Comparison of ENCODE assay signal across 9 cellular contexts in genomic region chr19:679418-680286, GRCh38. TPM values are rescaled to one million over a fixed set of nuclear protein-coding genes. Genes with fewer than 3 reads are reported as not detected.
DNase-seq lines count a peak whose midpoint lies in the region; ATAC-seq, FAIRE-seq and TF ChIP-seq lines count a peak whose summit lies in the region.
"Had no signal": no experiment of that assay in that cellular context is flagged by ENCODE, and none has a peak within 500 bp of the region (broad histone marks: within the 10 kb centered on the region; RNA-seq: fewer than 3 reads in every experiment).

No MANE protein-coding gene starts in this region.

- H3K27me3 ChIP-seq in SU-DHL-6 (ENCODE audit: low read length): no peaks in the 10 kb centered on the region
- peaks cover 0 to 7% of the 10 kb centered on the region in 2 experiments; a peak in 1 of 5 replicates for H3K27me3 ChIP-seq in HepG2 (ENCODE audit: control insufficient read depth in 1 of 2, insufficient read depth in 2 of 2, low read length in 2 of 2)

- H3K4me3 ChIP-seq in SU-DHL-6 (ENCODE audit: insufficient read depth, low read length, poor library complexity, severe bottlenecking) (peak overlapping the region; percentile 83), coronary artery (peak overlapping the region; percentile 88), HepG2 (replicated peaks in 1 of 3; ENCODE audit: insufficient read depth in 1 of 3, low read depth in 2 of 3, low read length in 3 of 3) (peak overlapping the region; percentile 61 to 89 (median 63); a peak in 5 of 6 replicates)

- FAIRE-seq in HepG2 (lab: Jason Lieb, UNC): no peak

- CTCF ChIA-PET in HepG2 (lab: Yijun Ruan, JAX; ENCODE audit: low intra/inter-chr PET ratio, low total read pairs): interaction anchor here (2.2 kb wide), 1 partner anchor 15 kb away, joined by 13 read pairs; no protein-coding TSS in a partner anchor

- ATAC-seq in GM18520 (IDR thresholded peaks at IDR 0.05; ENCODE audit: unreplicated experiment) (peak; percentile 6), HG03108 (IDR thresholded peaks at IDR 0.05; ENCODE audit: unreplicated experiment) (peak; percentile 5), HepG2 (peak; percentile 16)

- H2AFZ ChIP-seq in SU-DHL-6 (ENCODE audit: low read depth, low read length, severe bottlenecking): peak overlapping the region; percentile 83
- H2AFZ ChIP-seq in HepG2 (ENCODE audit: low read length): no peak overlapping the region

- H3K9me2 ChIP-seq in SU-DHL-6 (replicated peaks; ENCODE audit: insufficient read depth, low read length): no peaks in the 10 kb centered on the region

- H3K36me3 ChIP-seq in SU-DHL-6 (ENCODE audit: low read length) (no peaks in the 10 kb centered on the region), HepG2 (replicated peaks in 1 of 2; ENCODE audit: control insufficient read depth in 1 of 2, insufficient read depth in 2 of 2, low read length in 2 of 2) (no peaks in the 10 kb centered on the region)

- in situ Hi-C loops in HepG2 (cut with HindIII; ENCODE audit: extremely low pct_ligation_motif_present, low pct_unique_long_range_greater_than_20kb): no loop called here

- intact Hi-C loops in HepG2 (cut with micrococcal nuclease; ENCODE audit: unreplicated experiment): no loop called here

- peak overlapping the region; percentile 85 for H3K9ac ChIP-seq in SU-DHL-6 (ENCODE audit: low read length)
- peak overlapping the region; percentile 82 for H3K9ac ChIP-seq in HepG2 (ENCODE audit: insufficient read depth, low read depth, low read length)

- no peaks in the 10 kb centered on the region for H3K9me3 ChIP-seq in SU-DHL-6 (ENCODE audit: insufficient read depth, low read length)
- no peaks in the 10 kb centered on the region for H3K9me3 ChIP-seq in HepG2 (ENCODE audit: low read length)

- H3F3A ChIP-seq in SU-DHL-6 (ENCODE audit: insufficient read depth): 0 out of 2 replicates have a peak, but pooled peaks cover 9% of the 10 kb centered on the region

- TSS peak; percentile 74 for BruUV-seq in HepG2 (replicated peaks; lab: Mats Ljungman, UMichigan)

- TF ChIP-seq EP300 in HepG2 (IDR thresholded peaks at IDR 0.05; ENCODE audit: low read depth in 2 of 2, low read length in 2 of 2) (no peak), HepG2 (CRISPR knock-in tag; IDR thresholded peaks at IDR 0.05; ENCODE audit: borderline replicate concordance) (no peak)

- POLR2A ChIA-PET in HepG2 (lab: Yijun Ruan, JAX): interaction anchor here (0.6 to 5.3 kb wide), 13 partner anchors 9 to 347 kb away, joined by 3 to 56 read pairs (median 5); partner anchors contain the start of genes CNN2, PALM and RNF126

- peaks cover 46% of the 10 kb centered on the region for H3K4me1 ChIP-seq in HepG2 (ENCODE audit: insufficient read depth, low read length)

- peak overlapping the region; percentile 52 for H3K27ac ChIP-seq in SU-DHL-6 (ENCODE audit: low read depth, low read length)
- peak overlapping the region; percentile 94 to 98 for H3K27ac ChIP-seq in coronary artery
- H3K27ac ChIP-seq in HepG2 (ENCODE audit: extremely low read length, insufficient read depth, low read length): peak overlapping the region; percentile 95

- no peak for TF ChIP-seq POLR2A in HepG2 (IDR thresholded peaks at IDR 0.05; ENCODE audit: insufficient read depth in 1 of 2, low read depth in 2 of 2, low read length in 2 of 2)

- H4K20me1 ChIP-seq in SU-DHL-6 (ENCODE audit: low read depth, low read length): no peaks in the 10 kb centered on the region
- H4K20me1 ChIP-seq in HepG2 (ENCODE audit: insufficient read depth, low read length): no peaks in the 10 kb centered on the region

- DNase-seq in AG08396 (ENCODE audit: low spot score) (peak; percentile 77), coronary artery (ENCODE audit: low spot score) (peak; percentile 92), HepG2 (ENCODE audit: low spot score) (no peak), foreskin melanocyte (no peak)
- DNase-seq in stimulated activated CD4-positive, alpha-beta T cell treated with anti-CD3 and anti-CD28 coated beads, Interleukin-4, amount 100 ng/mL, for 24 hours: peak; percentile 39

- no peaks in the 10 kb centered on the region for H3K79me2 ChIP-seq in SU-DHL-6 (ENCODE audit: insufficient read depth, low read length)
- no peaks in the 10 kb centered on the region for H3K79me2 ChIP-seq in HepG2 (ENCODE audit: insufficient read depth, low read length)

- no peak for TF ChIP-seq RAD21 in HepG2 (CRISPR knock-in tag; IDR thresholded peaks at IDR 0.05)

- H3K4me2 ChIP-seq in SU-DHL-6 (ENCODE audit: low read depth, low read length, poor library complexity, severe bottlenecking): peak overlapping the region; percentile 63
- H3K4me2 ChIP-seq in HepG2 (ENCODE audit: low read depth, low read length): peak overlapping the region; percentile 82

- 84% methylated on average over 4 of the region's 69 CpGs for WGBS in HepG2 (ENCODE audit: low lambda C conversion rate)

- TF ChIP-seq CTCF in SU-DHL-6 (IDR thresholded peaks at IDR 0.05; ENCODE audit: insufficient read depth, low read length, poor library complexity, severe bottlenecking) (no peak), coronary artery (IDR thresholded peaks at IDR 0.05) (no peak), HepG2 (CRISPR knock-in tag; IDR thresholded peaks at IDR 0.05) (no peak)

RNA-seq across cellular contexts. Expression of gene FSTL3, which starts 3.5 kb away (rescaled TPM):
- total RNA-seq in HepG2 (2016; rRNA removed; fragmentation: Illumina TruSeq; extraction: Trizol): 5.8 and 13.5 TPM in 2 replicates
- total RNA-seq in HepG2 (2016; cell fraction: cytosol; rRNA removed; fragmentation: Illumina TruSeq; extraction: Trizol; ENCODE audit: low read depth): 3.3 and 3.8 TPM in 2 replicates
- 4.6 and 14.2 TPM in 2 replicates for total RNA-seq in HepG2 (2016; cell fraction: insoluble cytoplasmic fraction; rRNA removed; fragmentation: Illumina TruSeq; extraction: Trizol)
- 7.0 and 8.2 TPM in 2 replicates for total RNA-seq in HepG2 (2016; cell fraction: membrane; rRNA removed; fragmentation: Illumina TruSeq; extraction: Trizol)
- 11.9 and 15.2 TPM in 2 replicates for total RNA-seq in HepG2 (2016; cell fraction: nucleus; rRNA removed; fragmentation: Illumina TruSeq; extraction: Trizol)
- 15.6 and 30.9 TPM in 2 replicates for polyA plus RNA-seq in HepG2 (2011; rRNA removed)
- 24.5 and 32.7 TPM in 2 replicates for polyA plus RNA-seq in HepG2 (2011; cell fraction: cytosol; rRNA removed)
- polyA plus RNA-seq in HepG2 (2011; cell fraction: nucleus; rRNA removed): 151 and 166 TPM in 2 replicates
- 19.0 and 28.0 TPM in 2 replicates for polyA plus RNA-seq in HepG2 (2012)
- 3.1 and 4.0 TPM in 2 replicates for polyA plus RNA-seq in HepG2 (2016; cell fraction: cytosol; fragmentation: Illumina TruSeq; extraction: Trizol; ENCODE audit: low read depth)
- 6.4 and 7.0 TPM in 2 replicates for polyA plus RNA-seq in HepG2 (2016; cell fraction: insoluble cytoplasmic fraction; fragmentation: Illumina TruSeq; extraction: Trizol; ENCODE audit: low read depth)
- 5.8 and 6.2 TPM in 2 replicates for polyA plus RNA-seq in HepG2 (2016; cell fraction: membrane; fragmentation: Illumina TruSeq; extraction: Trizol; ENCODE audit: low read depth)
- 30.9 and 40.0 TPM in 2 replicates for polyA plus RNA-seq in HepG2 (2016; cell fraction: nucleus; fragmentation: Illumina TruSeq; extraction: Trizol; ENCODE audit: insufficient read depth, low read depth)
- 28.2 and 70.2 TPM in 2 replicates for polyA minus RNA-seq in HepG2 (2011; rRNA and poly(A)+ RNA removed; ENCODE audit: low replicate concordance)
- polyA minus RNA-seq in HepG2 (2011; cell fraction: cytosol; rRNA and poly(A)+ RNA removed): 10.6 and 21.0 TPM in 2 replicates
- polyA minus RNA-seq in HepG2 (2011; cell fraction: nucleus; rRNA and poly(A)+ RNA removed): 6.8 and 7.9 TPM in 2 replicates

RNA-seq across cellular contexts. Expression of gene PRSS57, which starts 15.6 kb away (rescaled TPM):
- total RNA-seq in HepG2 (2016; rRNA removed; fragmentation: Illumina TruSeq; extraction: Trizol): not detected in 2 replicates
- total RNA-seq in HepG2 (2016; cell fraction: cytosol; rRNA removed; fragmentation: Illumina TruSeq; extraction: Trizol; ENCODE audit: low read depth): not detected in 2 replicates
- not detected in 2 replicates for total RNA-seq in HepG2 (2016; cell fraction: insoluble cytoplasmic fraction; rRNA removed; fragmentation: Illumina TruSeq; extraction: Trizol)
- not detected in 2 replicates for total RNA-seq in HepG2 (2016; cell fraction: membrane; rRNA removed; fragmentation: Illumina TruSeq; extraction: Trizol)
- total RNA-seq in HepG2 (2016; cell fraction: nucleus; rRNA removed; fragmentation: Illumina TruSeq; extraction: Trizol): not detected in 2 replicates
- 0.12 and 0.20 TPM in 2 replicates for polyA plus RNA-seq in HepG2 (2011; rRNA removed)
- polyA plus RNA-seq in HepG2 (2011; cell fraction: cytosol; rRNA removed): 0.10 and 0.20 TPM in 2 replicates
- polyA plus RNA-seq in HepG2 (2011; cell fraction: nucleus; rRNA removed): not detected in 2 replicates
- 0.13 and 0.16 TPM in 2 replicates for polyA plus RNA-seq in HepG2 (2012)
- not detected in 2 replicates for polyA plus RNA-seq in HepG2 (2016; cell fraction: cytosol; fragmentation: Illumina TruSeq; extraction: Trizol; ENCODE audit: low read depth)
- not detected in 2 replicates for polyA plus RNA-seq in HepG2 (2016; cell fraction: insoluble cytoplasmic fraction; fragmentation: Illumina TruSeq; extraction: Trizol; ENCODE audit: low read depth)
- polyA plus RNA-seq in HepG2 (2016; cell fraction: membrane; fragmentation: Illumina TruSeq; extraction: Trizol; ENCODE audit: low read depth): not detected in 2 replicates
- not detected in 2 replicates for polyA plus RNA-seq in HepG2 (2016; cell fraction: nucleus; fragmentation: Illumina TruSeq; extraction: Trizol; ENCODE audit: insufficient read depth, low read depth)
- not detected in 2 replicates for polyA minus RNA-seq in HepG2 (2011; rRNA and poly(A)+ RNA removed; ENCODE audit: low replicate concordance)
- not detected in 2 replicates for polyA minus RNA-seq in HepG2 (2011; cell fraction: cytosol; rRNA and poly(A)+ RNA removed)
- not detected in 2 replicates for polyA minus RNA-seq in HepG2 (2011; cell fraction: nucleus; rRNA and poly(A)+ RNA removed)
- total RNA-seq: LHCN-M2 had no signal

RNA-seq across cellular contexts. Expression of gene RNF126, which starts 16.6 kb away (rescaled TPM):
- total RNA-seq in HepG2 (2016; rRNA removed; fragmentation: Illumina TruSeq; extraction: Trizol): 18.5 and 34.0 TPM in 2 replicates
- total RNA-seq in HepG2 (2016; cell fraction: cytosol; rRNA removed; fragmentation: Illumina TruSeq; extraction: Trizol; ENCODE audit: low read depth): 60.7 and 62.9 TPM in 2 replicates
- 14.0 and 32.5 TPM in 2 replicates for total RNA-seq in HepG2 (2016; cell fraction: insoluble cytoplasmic fraction; rRNA removed; fragmentation: Illumina TruSeq; extraction: Trizol)
- 51.8 and 70.5 TPM in 2 replicates for total RNA-seq in HepG2 (2016; cell fraction: membrane; rRNA removed; fragmentation: Illumina TruSeq; extraction: Trizol)
- total RNA-seq in HepG2 (2016; cell fraction: nucleus; rRNA removed; fragmentation: Illumina TruSeq; extraction: Trizol): 20.4 and 26.7 TPM in 2 replicates
- polyA plus RNA-seq in HepG2 (2011; rRNA removed): 23.2 and 24.6 TPM in 2 replicates
- 21.4 and 33.6 TPM in 2 replicates for polyA plus RNA-seq in HepG2 (2011; cell fraction: cytosol; rRNA removed)
- polyA plus RNA-seq in HepG2 (2011; cell fraction: nucleus; rRNA removed): 96.9 and 98.7 TPM in 2 replicates
- polyA plus RNA-seq in HepG2 (2012): 47.4 and 51.2 TPM in 2 replicates
- polyA plus RNA-seq in HepG2 (2016; cell fraction: cytosol; fragmentation: Illumina TruSeq; extraction: Trizol; ENCODE audit: low read depth): 83.7 and 90.8 TPM in 2 replicates
- polyA plus RNA-seq in HepG2 (2016; cell fraction: insoluble cytoplasmic fraction; fragmentation: Illumina TruSeq; extraction: Trizol; ENCODE audit: low read depth): 29.9 and 39.9 TPM in 2 replicates
- 79.7 and 88.6 TPM in 2 replicates for polyA plus RNA-seq in HepG2 (2016; cell fraction: membrane; fragmentation: Illumina TruSeq; extraction: Trizol; ENCODE audit: low read depth)
- polyA plus RNA-seq in HepG2 (2016; cell fraction: nucleus; fragmentation: Illumina TruSeq; extraction: Trizol; ENCODE audit: insufficient read depth, low read depth): 75.9 and 77.0 TPM in 2 replicates
- polyA minus RNA-seq in HepG2 (2011; rRNA and poly(A)+ RNA removed; ENCODE audit: low replicate concordance): 10.7 and 26.6 TPM in 2 replicates
- 18.3 and 21.9 TPM in 2 replicates for polyA minus RNA-seq in HepG2 (2011; cell fraction: cytosol; rRNA and poly(A)+ RNA removed)
- 28.0 and 36.3 TPM in 2 replicates for polyA minus RNA-seq in HepG2 (2011; cell fraction: nucleus; rRNA and poly(A)+ RNA removed)

RNA-seq across cellular contexts. Expression of gene PALM, which starts 29.1 kb away (rescaled TPM):
- total RNA-seq in HepG2 (2016; rRNA removed; fragmentation: Illumina TruSeq; extraction: Trizol): 9.7 and 10.8 TPM in 2 replicates
- total RNA-seq in HepG2 (2016; cell fraction: cytosol; rRNA removed; fragmentation: Illumina TruSeq; extraction: Trizol; ENCODE audit: low read depth): 8.3 and 10.1 TPM in 2 replicates
- 6.4 and 11.8 TPM in 2 replicates for total RNA-seq in HepG2 (2016; cell fraction: insoluble cytoplasmic fraction; rRNA removed; fragmentation: Illumina TruSeq; extraction: Trizol)
- 16.6 and 19.9 TPM in 2 replicates for total RNA-seq in HepG2 (2016; cell fraction: membrane; rRNA removed; fragmentation: Illumina TruSeq; extraction: Trizol)
- total RNA-seq in HepG2 (2016; cell fraction: nucleus; rRNA removed; fragmentation: Illumina TruSeq; extraction: Trizol): 6.7 and 6.9 TPM in 2 replicates
- 4.0 and 5.4 TPM in 2 replicates for polyA plus RNA-seq in HepG2 (2011; rRNA removed)
- polyA plus RNA-seq in HepG2 (2011; cell fraction: cytosol; rRNA removed): 3.7 and 4.7 TPM in 2 replicates
- 6.0 and 7.8 TPM in 2 replicates for polyA plus RNA-seq in HepG2 (2011; cell fraction: nucleus; rRNA removed)
- polyA plus RNA-seq in HepG2 (2012): 12.4 and 19.1 TPM in 2 replicates
- polyA plus RNA-seq in HepG2 (2016; cell fraction: cytosol; fragmentation: Illumina TruSeq; extraction: Trizol; ENCODE audit: low read depth): 9.4 and 11.9 TPM in 2 replicates
- polyA plus RNA-seq in HepG2 (2016; cell fraction: insoluble cytoplasmic fraction; fragmentation: Illumina TruSeq; extraction: Trizol; ENCODE audit: low read depth): 15.1 and 19.3 TPM in 2 replicates
- 19.1 and 21.1 TPM in 2 replicates for polyA plus RNA-seq in HepG2 (2016; cell fraction: membrane; fragmentation: Illumina TruSeq; extraction: Trizol; ENCODE audit: low read depth)
- 18.9 and 19.6 TPM in 2 replicates for polyA plus RNA-seq in HepG2 (2016; cell fraction: nucleus; fragmentation: Illumina TruSeq; extraction: Trizol; ENCODE audit: insufficient read depth, low read depth)
- 1.1 and 5.2 TPM in 2 replicates for polyA minus RNA-seq in HepG2 (2011; rRNA and poly(A)+ RNA removed; ENCODE audit: low replicate concordance)
- 5.4 and 5.6 TPM in 2 replicates for polyA minus RNA-seq in HepG2 (2011; cell fraction: cytosol; rRNA and poly(A)+ RNA removed)
- polyA minus RNA-seq in HepG2 (2011; cell fraction: nucleus; rRNA and poly(A)+ RNA removed): 2.2 TPM in 2 replicates

RNA-seq across cellular contexts. Expression of gene FGF22, which starts 40.0 kb away (rescaled TPM):
- 0.24 TPM in 1 of 2 replicates, not detected in the other for total RNA-seq in HepG2 (2016; rRNA removed; fragmentation: Illumina TruSeq; extraction: Trizol)
- not detected in 2 replicates for total RNA-seq in HepG2 (2016; cell fraction: cytosol; rRNA removed; fragmentation: Illumina TruSeq; extraction: Trizol; ENCODE audit: low read depth)
- 0.09 TPM in 1 of 2 replicates, not detected in the other for total RNA-seq in HepG2 (2016; cell fraction: insoluble cytoplasmic fraction; rRNA removed; fragmentation: Illumina TruSeq; extraction: Trizol)
- total RNA-seq in HepG2 (2016; cell fraction: membrane; rRNA removed; fragmentation: Illumina TruSeq; extraction: Trizol): 0.17 and 0.19 TPM in 2 replicates
- not detected in 2 replicates for total RNA-seq in HepG2 (2016; cell fraction: nucleus; rRNA removed; fragmentation: Illumina TruSeq; extraction: Trizol)
- 0.07 TPM in 1 of 2 replicates, not detected in the other for polyA plus RNA-seq in HepG2 (2011; rRNA removed)
- polyA plus RNA-seq in HepG2 (2011; cell fraction: cytosol; rRNA removed): not detected in 2 replicates
- polyA plus RNA-seq in HepG2 (2011; cell fraction: nucleus; rRNA removed): not detected in 2 replicates
- 0.09 and 0.27 TPM in 2 replicates for polyA plus RNA-seq in HepG2 (2012)
- 0.08 and 0.16 TPM in 2 replicates for polyA plus RNA-seq in HepG2 (2016; cell fraction: cytosol; fragmentation: Illumina TruSeq; extraction: Trizol; ENCODE audit: low read depth)
- not detected in 2 replicates for polyA plus RNA-seq in HepG2 (2016; cell fraction: insoluble cytoplasmic fraction; fragmentation: Illumina TruSeq; extraction: Trizol; ENCODE audit: low read depth)
- polyA plus RNA-seq in HepG2 (2016; cell fraction: membrane; fragmentation: Illumina TruSeq; extraction: Trizol; ENCODE audit: low read depth): 0.13 TPM in 1 of 2 replicates, not detected in the other
- polyA plus RNA-seq in HepG2 (2016; cell fraction: nucleus; fragmentation: Illumina TruSeq; extraction: Trizol; ENCODE audit: insufficient read depth, low read depth): 0.33 TPM in 1 of 2 replicates, not detected in the other
- polyA minus RNA-seq in HepG2 (2011; rRNA and poly(A)+ RNA removed; ENCODE audit: low replicate concordance): not detected in 2 replicates
- not detected in 2 replicates for polyA minus RNA-seq in HepG2 (2011; cell fraction: cytosol; rRNA and poly(A)+ RNA removed)
- polyA minus RNA-seq in HepG2 (2011; cell fraction: nucleus; rRNA and poly(A)+ RNA removed): not detected in 2 replicates
- total RNA-seq: LHCN-M2 had no signal

Comparison
In these comparisons a context has a peak if more than half of its experiments do, and no peak if none do; other contexts are left out.
1. DNase-seq: peak in AG08396 (single experiment), coronary artery (single experiment) and stimulated activated CD4-positive, alpha-beta T cell treated with anti-CD3 and anti-CD28 coated beads, Interleukin-4, amount 100 ng/mL, for 24 hours (single experiment); none in HepG2 (single experiment) and foreskin melanocyte (single experiment).
2. Peak in every context shown above with its lines, with median percentiles within 50 percentile points of each other: ATAC-seq, H3K27ac ChIP-seq and H3K4me3 ChIP-seq.